ENCODE assay signal across 12 cellular contexts in the genomic region with DNA sequence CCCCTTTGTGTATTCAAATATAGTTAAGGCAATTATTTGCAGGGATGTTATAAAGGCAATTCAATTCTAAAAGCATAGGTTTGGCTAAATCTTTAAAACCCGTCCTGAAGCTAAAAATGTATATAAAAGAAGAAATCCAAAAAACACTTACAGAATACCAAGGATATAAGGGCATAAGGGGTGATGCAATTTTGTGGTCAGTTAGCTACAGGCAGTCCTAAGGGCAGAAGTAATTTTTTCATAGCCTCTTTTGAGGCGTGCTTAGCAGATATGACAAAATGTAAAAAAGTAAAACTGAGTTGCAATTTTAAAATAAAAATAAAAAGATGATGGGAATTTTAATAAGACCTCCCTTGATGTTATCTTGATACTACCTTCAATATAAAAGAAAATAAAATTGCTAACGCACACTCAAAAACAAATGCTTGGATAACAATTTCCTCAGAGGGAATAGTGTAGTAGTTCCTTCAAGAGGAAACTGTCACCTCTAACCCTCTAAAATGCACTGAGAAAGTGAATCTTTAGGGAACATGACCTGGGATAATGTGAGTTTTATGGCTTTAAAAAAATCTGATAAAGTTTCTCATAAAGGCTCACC.
A peak's percentile ranks its signal among the peaks of the same experiment; 100 is the strongest.
DNase-seq lines count a peak whose midpoint lies in the region; ATAC-seq and TF ChIP-seq lines count a peak whose summit lies in the region.
"Had no signal": no experiment of that assay in that cellular context is flagged by ENCODE, and none has a peak within 500 bp of the region (broad histone marks: within the 10 kb centered on the region; RNA-seq: fewer than 3 reads in every experiment).

No MANE protein-coding gene starts in this region.

- H4K20me1 ChIP-seq in fibroblast of lung (ENCODE audit: control insufficient read depth, extremely low read depth, insufficient read depth, low read length) = no peaks in the 10 kb centered on the region

- DNase-seq in NCI-H69 (lab: John Stamatoyannopoulos, UW) (peak; percentile 71), fibroblast of lung (ENCODE audit: low read depth in 2 of 2) (peak; percentile 33 to 55), COLO668 (lab: John Stamatoyannopoulos, UW; ENCODE audit: unreplicated experiment) (no peak), esophagus squamous epithelium (lab: John Stamatoyannopoulos, UW) (no peak), occipital lobe (lab: John Stamatoyannopoulos, UW) (no peak)
- DNase-seq: activated T-cell treated with anti-CD3 and anti-CD28 coated beads, Interleukin-2, amount 50 U/mL, for 48 hours; gastrocnemius medialis; tibial artery had no signal

- peak; percentile 21 for ATAC-seq in GM18511 (IDR thresholded peaks at IDR 0.05; ENCODE audit: unreplicated experiment)
- peak; percentile 22 for ATAC-seq in GM21786 (IDR thresholded peaks at IDR 0.05; ENCODE audit: unreplicated experiment)
- ATAC-seq in HG03520 (IDR thresholded peaks at IDR 0.05; ENCODE audit: unreplicated experiment) = no peak

- no peaks in the 10 kb centered on the region for H3K9me3 ChIP-seq in fibroblast of lung (ENCODE audit: control insufficient read depth, insufficient read depth, low read depth, low read length)
- no peaks in the 10 kb centered on the region for H3K9me3 ChIP-seq in esophagus squamous epithelium
- H3K9me3 ChIP-seq: gastrocnemius medialis, tibial artery had no signal

- no peak for TF ChIP-seq CTCF in fibroblast of lung (conservative IDR thresholded peaks at IDR 0.05 in 1 of 2, IDR thresholded peaks at IDR 0.05 in 1 of 2; ENCODE audit: low read depth in 1 of 2, low read length in 2 of 2)
- TF ChIP-seq CTCF in esophagus squamous epithelium (IDR thresholded peaks at IDR 0.05) = no peak

- intact Hi-C loops in esophagus squamous epithelium (cut with DNase I) = no loop called here

- no peaks in the 10 kb centered on the region for H3K27me3 ChIP-seq in fibroblast of lung (ENCODE audit: control insufficient read depth, insufficient read depth, low read length)
- no peaks in the 10 kb centered on the region for H3K27me3 ChIP-seq in esophagus squamous epithelium
- H3K27me3 ChIP-seq: cardiac muscle cell, gastrocnemius medialis, tibial artery had no signal

- H3K36me3 ChIP-seq in fibroblast of lung (ENCODE audit: control insufficient read depth, insufficient read depth, low read length) (no peaks in the 10 kb centered on the region), esophagus squamous epithelium (no peaks in the 10 kb centered on the region)
- H3K36me3 ChIP-seq: cardiac muscle cell, gastrocnemius medialis, tibial artery had no signal

- no peak overlapping the region for H3K9ac ChIP-seq in fibroblast of lung (ENCODE audit: insufficient read depth, low read length)

- H3K4me1 ChIP-seq in fibroblast of lung (ENCODE audit: control insufficient read depth, extremely low read depth, insufficient read depth, low read length) = no peaks in the 10 kb centered on the region
- peaks cover 0 to 34% (median 0%) of the 10 kb centered on the region in 3 donors for H3K4me1 ChIP-seq in esophagus squamous epithelium
- H3K4me1 ChIP-seq: gastrocnemius medialis, tibial artery had no signal

- H3K4me3 ChIP-seq in fibroblast of lung (replicated peaks in 1 of 4; ENCODE audit: control extremely low read depth in 1 of 4, insufficient read depth in 1 of 4, low read depth in 3 of 4, low read length in 4 of 4) = no peak overlapping the region
- no peak overlapping the region for H3K4me3 ChIP-seq in esophagus squamous epithelium
- H3K4me3 ChIP-seq: cardiac muscle cell, gastrocnemius medialis, tibial artery had no signal

- TF ChIP-seq POLR2A in esophagus squamous epithelium (IDR thresholded peaks at IDR 0.05) = no peak

- no peak overlapping the region for H2AFZ ChIP-seq in fibroblast of lung (ENCODE audit: low read length)

- H3K79me2 ChIP-seq in fibroblast of lung (ENCODE audit: control insufficient read depth, insufficient read depth, low read length) = no peaks in the 10 kb centered on the region

- WGBS in esophagus squamous epithelium, 2 donors = 78 to 82% methylated on average over 3 of the region's 3 CpGs

- H3K27ac ChIP-seq in fibroblast of lung (ENCODE audit: insufficient read depth, low read length) = no peak overlapping the region
- H3K27ac ChIP-seq in esophagus squamous epithelium = no peak overlapping the region
- H3K27ac ChIP-seq: cardiac muscle cell, gastrocnemius medialis, tibial artery had no signal

- H3K4me2 ChIP-seq in fibroblast of lung (ENCODE audit: extremely low read depth, insufficient read depth, low read length) = no peak overlapping the region

Comparison
In these comparisons a context has a peak if more than half of its experiments do, and no peak if none do; other contexts are left out.
1. DNase-seq: peak in NCI-H69 (single experiment) and fibroblast of lung (2 of 2); none in COLO668 (single experiment), esophagus squamous epithelium (single experiment) and occipital lobe (single experiment).